In the genomic region with DNA sequence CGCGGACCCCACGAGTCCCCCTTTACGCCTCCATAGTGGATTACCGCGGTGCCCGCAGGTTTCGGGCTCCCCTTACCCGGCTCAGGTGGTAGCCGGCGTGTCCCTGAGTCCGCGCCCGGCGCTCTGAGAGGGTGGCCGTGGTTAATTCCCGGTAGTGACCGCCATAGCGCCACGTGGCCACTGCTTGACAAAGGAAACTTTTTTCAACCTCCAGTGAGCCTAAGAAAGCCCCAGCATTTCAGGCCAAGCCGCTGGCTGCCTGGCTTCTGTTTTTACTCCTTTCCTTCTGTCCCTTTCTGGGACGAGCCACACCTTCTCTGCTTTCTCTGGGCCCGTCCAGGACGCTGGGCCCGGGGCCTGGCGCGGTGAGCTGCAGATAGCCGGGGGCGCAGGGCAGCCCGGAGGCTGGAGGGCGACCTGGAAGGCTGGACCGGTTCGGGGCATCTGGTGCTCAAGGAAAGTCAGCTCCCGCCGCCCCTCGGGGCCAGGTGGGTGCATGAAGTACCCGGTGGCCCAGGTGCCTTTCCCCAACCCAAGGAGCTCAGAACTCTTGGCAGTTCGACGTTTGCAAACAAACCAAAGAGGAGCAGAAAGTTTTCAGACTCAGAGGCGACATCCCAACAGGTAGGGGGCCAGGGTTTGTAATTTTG, we compare ENCODE assay signal across 8 cellular contexts. TPM values are rescaled to one million over a fixed set of nuclear protein-coding genes. Genes with fewer than 3 reads are reported as not detected.
DNase-seq lines count a peak whose midpoint lies in the region; ATAC-seq and TF ChIP-seq lines count a peak whose summit lies in the region.

No MANE protein-coding gene starts in this region.

- CTCF ChIA-PET in mammary epithelial cell (lab: Charles Lee; ENCODE audit: low non-redundant PET), result interaction anchor here (0.6 kb wide), 1 partner anchor 44 kb away, joined by 3 read pairs; no protein-coding TSS in a partner anchor

- H3K79me2 ChIP-seq in OCI-LY3 (ENCODE audit: low read length), result no peaks in the 10 kb centered on the region
- H3K79me2 ChIP-seq in mammary epithelial cell (ENCODE audit: insufficient read depth, low read length), result no peaks in the 10 kb centered on the region

- in situ Hi-C loops in mammary epithelial cell (cut with MboI; ENCODE audit: low sequenced_read_pairs in 2 of 2), result no loop called here

- peak overlapping the region; percentile 84 to 95 (median 88) for H3K4me3 Mint-ChIP-seq in CD4-positive, CD25-positive, alpha-beta regulatory T cell
- H3K4me3 Mint-ChIP-seq in stimulated activated naive CD8-positive, alpha-beta T cell treated with anti-CD3 and anti-CD28 coated beads, Interleukin-15, amount 100 ng/mL, for 72 hours, result peak overlapping the region; percentile 86 to 91

- peak overlapping the region; percentile 37 for H3K4me3 ChIP-seq in CD4-positive, CD25-positive, alpha-beta regulatory T cell (ENCODE audit: low read depth, low read length)
- H3K4me3 ChIP-seq in OCI-LY3 (ENCODE audit: low read length) (peak overlapping the region; percentile 87), mammary epithelial cell (replicated peaks in 1 of 3; ENCODE audit: insufficient read depth in 1 of 3, low read depth in 2 of 3, low read length in 3 of 3) (peak overlapping the region; percentile 51 to 62 (median 56))

- ATAC-seq in CD4-positive, CD25-positive, alpha-beta regulatory T cell (ENCODE audit: low read depth in 2 of 2), result peak; percentile 22 to 37
- peak; percentile 42 for ATAC-seq in GM19023 (IDR thresholded peaks at IDR 0.05; ENCODE audit: unreplicated experiment)
- peak; percentile 40 for ATAC-seq in HG03139 (IDR thresholded peaks at IDR 0.05; ENCODE audit: unreplicated experiment)
- ATAC-seq in stimulated activated naive CD8-positive, alpha-beta T cell treated with anti-CD3 and anti-CD28 coated beads, Interleukin-15, amount 100 ng/mL, for 72 hours, result peak; percentile 71

- peaks cover 10% of the 10 kb centered on the region for H3K27me3 ChIP-seq in CD4-positive, CD25-positive, alpha-beta regulatory T cell (ENCODE audit: control insufficient read depth, insufficient read depth, low read length)
- peaks cover 19% of the 10 kb centered on the region for H3K27me3 ChIP-seq in OCI-LY3 (ENCODE audit: low read depth, low read length)
- H3K27me3 ChIP-seq in mammary epithelial cell (ENCODE audit: insufficient read depth, low read length), result no peaks in the 10 kb centered on the region
- H3K27me3 ChIP-seq in layer of hippocampus (ENCODE audit: control insufficient read depth, insufficient read depth, low read length), result no peaks in the 10 kb centered on the region

- peak overlapping the region; percentile 72 for H2AFZ ChIP-seq in OCI-LY3 (ENCODE audit: low read depth, low read length)
- peak overlapping the region; percentile 97 for H2AFZ ChIP-seq in mammary epithelial cell (ENCODE audit: low read depth, low read length)

- H3K4me1 ChIP-seq in CD4-positive, CD25-positive, alpha-beta regulatory T cell (ENCODE audit: control insufficient read depth, insufficient read depth, low read length, poor library complexity, severe bottlenecking), result peaks cover 14% of the 10 kb centered on the region
- H3K4me1 ChIP-seq in OCI-LY3 (ENCODE audit: low read length) (peaks cover 10% of the 10 kb centered on the region; the same call in 1 of the 2 replicates), mammary epithelial cell (ENCODE audit: insufficient read depth, low read length) (peaks cover 7% of the 10 kb centered on the region)

- intact Hi-C loops in mammary epithelial cell (cut with micrococcal nuclease), result no loop called here

- WGBS in mammary epithelial cell (ENCODE audit: low coverage, missing lambda C conversion rate), result 20% methylated on average over 17 of the region's 40 CpGs

- TF ChIP-seq CTCF in OCI-LY3 (IDR thresholded peaks at IDR 0.05; ENCODE audit: low read depth, low read length) (no peak), mammary epithelial cell (conservative IDR thresholded peaks at IDR 0.05 in 1 of 2, IDR thresholded peaks at IDR 0.05 in 1 of 2; ENCODE audit: extremely low read depth in 1 of 2, insufficient read depth in 1 of 2, low read depth in 1 of 2, low read length in 2 of 2) (no peak)

- dilution Hi-C loops in mammary epithelial cell (cut with HindIII; ENCODE audit: low sequenced_read_pairs), result no loop called here

- H3K36me3 Mint-ChIP-seq in CD4-positive, CD25-positive, alpha-beta regulatory T cell, result no peaks in the 10 kb centered on the region

- peaks cover 57% of the 10 kb centered on the region for H3K27me3 Mint-ChIP-seq in CD4-positive, CD25-positive, alpha-beta regulatory T cell
- H3K27me3 Mint-ChIP-seq in stimulated activated naive CD8-positive, alpha-beta T cell treated with anti-CD3 and anti-CD28 coated beads, Interleukin-15, amount 100 ng/mL, for 72 hours, result peaks cover 47% of the 10 kb centered on the region

- no peak overlapping the region for H3K27ac ChIP-seq in CD4-positive, CD25-positive, alpha-beta regulatory T cell (ENCODE audit: insufficient read depth, low read length, poor library complexity, severe bottlenecking)
- no peak overlapping the region for H3K27ac ChIP-seq in OCI-LY3 (ENCODE audit: low read length)
- H3K27ac ChIP-seq in mammary epithelial cell (ENCODE audit: insufficient read depth, low read depth, low read length), result peak overlapping the region; percentile 20
- peak overlapping the region; percentile 78 for H3K27ac ChIP-seq in layer of hippocampus (ENCODE audit: low read depth, low read length)

- peak in 1 of 3 donors; percentile 14 for DNase-seq in CD4-positive, CD25-positive, alpha-beta regulatory T cell
- peak; percentile 33 for DNase-seq in mammary epithelial cell
- peak in 1 of 2 donors; percentile 45 for DNase-seq in stimulated activated naive CD8-positive, alpha-beta T cell treated with anti-CD3 and anti-CD28 coated beads, Interleukin-15, amount 100 ng/mL, for 72 hours
- no peak for DNase-seq in NCI-H1048 (lab: John Stamatoyannopoulos, UW)

- H3K4me1 Mint-ChIP-seq in CD4-positive, CD25-positive, alpha-beta regulatory T cell, result peaks cover 6 to 28% (median 12%) of the 10 kb centered on the region in 4 donors
- H3K4me1 Mint-ChIP-seq in stimulated activated naive CD8-positive, alpha-beta T cell treated with anti-CD3 and anti-CD28 coated beads, Interleukin-15, amount 100 ng/mL, for 72 hours, result peaks cover 25% of the 10 kb centered on the region

- H3K36me3 ChIP-seq in CD4-positive, CD25-positive, alpha-beta regulatory T cell (ENCODE audit: control insufficient read depth, insufficient read depth, low read length), result no peaks in the 10 kb centered on the region
- no peaks in the 10 kb centered on the region for H3K36me3 ChIP-seq in OCI-LY3 (replicated peaks; ENCODE audit: low read depth, low read length)
- no peaks in the 10 kb centered on the region for H3K36me3 ChIP-seq in mammary epithelial cell (ENCODE audit: insufficient read depth, low read length)

- peak overlapping the region in 2 of 3 donors; percentile 25 to 89 for H3K27ac Mint-ChIP-seq in CD4-positive, CD25-positive, alpha-beta regulatory T cell
- H3K27ac Mint-ChIP-seq in stimulated activated naive CD8-positive, alpha-beta T cell treated with anti-CD3 and anti-CD28 coated beads, Interleukin-15, amount 100 ng/mL, for 72 hours, result peak overlapping the region; percentile 61 to 80

- H3K4me2 ChIP-seq in OCI-LY3 (ENCODE audit: low read length), result peak overlapping the region; percentile 78
- H3K4me2 ChIP-seq in mammary epithelial cell (ENCODE audit: insufficient read depth, low read depth, low read length), result peak overlapping the region; percentile 88

- H4K20me1 ChIP-seq in OCI-LY3 (ENCODE audit: insufficient read depth, low read length) (no peaks in the 10 kb centered on the region), mammary epithelial cell (ENCODE audit: insufficient read depth, low read length) (no peaks in the 10 kb centered on the region)

- H3K9me3 ChIP-seq in CD4-positive, CD25-positive, alpha-beta regulatory T cell (ENCODE audit: control insufficient read depth in 2 of 2, low read length in 2 of 2), result no peaks in the 10 kb centered on the region
- no peaks in the 10 kb centered on the region for H3K9me3 ChIP-seq in OCI-LY3 (ENCODE audit: insufficient read depth, low read length)
- H3K9me3 ChIP-seq in mammary epithelial cell (replicated peaks; ENCODE audit: insufficient read depth, low read length), result no peaks in the 10 kb centered on the region

- H3K9ac ChIP-seq in OCI-LY3 (ENCODE audit: low read length) (peak overlapping the region; percentile 58), mammary epithelial cell (ENCODE audit: insufficient read depth, low read length) (peak overlapping the region; percentile 21)

- H3K9me3 Mint-ChIP-seq in CD4-positive, CD25-positive, alpha-beta regulatory T cell, result no peaks in the 10 kb centered on the region
- no peaks in the 10 kb centered on the region for H3K9me3 Mint-ChIP-seq in stimulated activated naive CD8-positive, alpha-beta T cell treated with anti-CD3 and anti-CD28 coated beads, Interleukin-15, amount 100 ng/mL, for 72 hours

- no TSS peak for BruUV-seq in mammary epithelial cell (replicated peaks; lab: Mats Ljungman, UMichigan)

RNA-seq across cellular contexts. Expression of a gene that starts 0.5 kb away (rescaled TPM):
- total RNA-seq in CD4-positive, CD25-positive, alpha-beta regulatory T cell, result 3.8 TPM
- 1 to 10 TPM; 3.1 to 5.3 (median 4.3) TPM for polyA plus RNA-seq in CD4-positive, CD25-positive, alpha-beta regulatory T cell
- 10 to 100 TPM in 1 of 2 donors, 1 to 10 TPM in 1; 8.8 to 25.7 TPM for total RNA-seq in mammary epithelial cell
- polyA plus RNA-seq in mammary epithelial cell, result 6.7 TPM
- polyA minus RNA-seq in mammary epithelial cell, result 21.9 TPM

Comparison
In these comparisons a context has a peak if more than half of its experiments do, and no peak if none do; other contexts are left out.
1. H3K27ac ChIP-seq: peak in mammary epithelial cell (single experiment) and layer of hippocampus (single experiment); none in CD4-positive, CD25-positive, alpha-beta regulatory T cell (single experiment) and OCI-LY3 (single experiment).
2. H3K4me3 ChIP-seq: peak in every context shown above with its lines; median percentile 87 in OCI-LY3; 56 in mammary epithelial cell; 37 in CD4-positive, CD25-positive, alpha-beta regulatory T cell.
3. Peak in every context shown above with its lines, with median percentiles within 50 percentile points of each other: ATAC-seq.